Comparison of ENCODE assay signal across 8 cellular contexts in the genomic region with DNA sequence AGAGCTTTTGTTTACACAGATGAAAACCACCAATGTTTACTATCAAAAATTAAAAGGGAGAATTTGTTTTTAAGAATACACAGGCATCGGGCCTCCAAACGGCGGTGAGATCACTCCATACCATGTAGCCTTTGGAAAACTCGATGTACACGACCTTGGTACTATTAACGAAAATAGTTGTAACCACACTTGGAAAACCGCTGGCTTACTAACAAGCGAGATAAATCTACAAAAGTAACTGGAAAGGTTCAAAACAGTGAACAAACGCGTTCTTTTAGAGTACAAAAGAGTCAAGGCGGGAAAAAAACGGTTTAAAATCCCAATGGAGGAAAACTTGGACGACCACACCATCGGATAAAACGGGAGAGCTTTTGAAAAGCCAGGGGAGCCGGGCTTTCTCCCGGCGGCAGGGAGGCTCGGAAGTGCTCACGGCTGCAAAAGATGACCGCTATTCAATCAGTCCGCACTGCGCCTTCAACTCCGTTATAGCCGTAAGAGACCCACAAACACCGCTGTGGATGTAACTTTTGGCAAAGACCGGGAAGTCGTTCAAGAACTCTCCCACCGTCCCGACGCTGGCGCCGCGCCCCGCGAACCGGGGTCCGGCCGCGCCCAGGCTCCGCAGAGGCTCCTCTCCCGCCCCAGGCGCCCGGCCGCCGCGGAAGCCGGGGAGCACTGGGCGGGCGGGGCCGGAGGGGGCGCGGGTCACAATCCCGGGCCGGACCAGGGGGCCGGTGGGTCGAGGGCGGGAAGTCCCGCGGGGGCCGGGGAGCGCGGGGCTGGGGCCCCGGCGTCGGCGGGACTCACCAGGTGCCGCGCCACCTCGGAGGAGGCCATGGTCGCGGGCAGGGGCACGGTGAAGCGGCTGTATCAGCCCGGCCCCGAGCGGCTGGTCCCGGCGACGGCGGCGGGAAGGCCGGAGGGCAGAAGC. TPM values are rescaled to one million over a fixed set of nuclear protein-coding genes. Genes with fewer than 3 reads are reported as not detected.
DNase-seq lines count a peak whose midpoint lies in the region; ATAC-seq and TF ChIP-seq lines count a peak whose summit lies in the region.

No MANE protein-coding gene starts in this region.

- POLR2A ChIA-PET in activated CD8-positive, alpha-beta T cell treated with anti-CD3 and anti-CD28 coated beads, Interleukin-2, amount 10 ng/mL, durations not matched to agents 7 days and 5 days (lab: Charles Lee) = no interaction called here
- POLR2A ChIA-PET in OCI-LY7 (lab: Charles Lee) = interaction anchor here (0.6 to 0.7 kb wide), 2 partner anchors 10 to 123 kb away, joined by 3 read pairs; no protein-coding TSS in a partner anchor

- peaks cover 59% of the 10 kb centered on the region for H3K27me3 Mint-ChIP-seq in activated CD8-positive, alpha-beta T cell treated with anti-CD3 and anti-CD28 coated beads, Interleukin-2, amount 10 ng/mL, durations not matched to agents 7 days and 5 days (ENCODE audit: low read depth)
- H3K27me3 Mint-ChIP-seq in glutamatergic neuron (ENCODE audit: unreplicated experiment) = peaks cover 6% of the 10 kb centered on the region
- H3K27me3 Mint-ChIP-seq in neural progenitor cell (ENCODE audit: insufficient read depth, low read depth) = peaks cover 2% of the 10 kb centered on the region

- intact Hi-C loops in OCI-LY7 (cut with micrococcal nuclease; ENCODE audit: unreplicated experiment) = no loop called here

- no peak overlapping the region for H3K27ac Mint-ChIP-seq in activated CD8-positive, alpha-beta T cell treated with anti-CD3 and anti-CD28 coated beads, Interleukin-2, amount 10 ng/mL, durations not matched to agents 7 days and 5 days
- peak overlapping the region; percentile 90 for H3K27ac Mint-ChIP-seq in glutamatergic neuron (ENCODE audit: unreplicated experiment)
- H3K27ac Mint-ChIP-seq in neural progenitor cell = peak overlapping the region; percentile 99

- H3K27ac ChIP-seq in BLaER1 treated with 17β-estradiol and CSF1 and Interleukin-3, amounts not matched to agents 10 nM and 100 nM = peak overlapping the region in 6 of 11 experiments; percentile 24 to 79 (median 68); a peak in 12 of 22 replicates
- H3K27ac ChIP-seq in neural progenitor cell = peak overlapping the region; percentile 98
- H3K27ac ChIP-seq in OCI-LY7 (ENCODE audit: low read depth, low read length, poor library complexity, severe bottlenecking) = no peak overlapping the region

- H4K20me1 ChIP-seq in BLaER1 treated with 17β-estradiol and CSF1 and Interleukin-3, amounts not matched to agents 10 nM and 100 nM = peaks cover 0 to 26% (median 0%) of the 10 kb centered on the region in 11 experiments; a peak in 4 of 22 replicates
- H4K20me1 ChIP-seq in neural progenitor cell (ENCODE audit: low read depth) = peaks cover 48% of the 10 kb centered on the region
- H4K20me1 ChIP-seq in OCI-LY7 (ENCODE audit: insufficient read depth, low read length) = no peaks in the 10 kb centered on the region

- H3K9me3 ChIP-seq in BLaER1 treated with 17β-estradiol and CSF1 and Interleukin-3, amounts not matched to agents 10 nM and 100 nM (replicated peaks in 1 of 11) = peaks cover 24 to 33% (median 29%) of the 10 kb centered on the region in 11 experiments
- H3K9me3 ChIP-seq in neural progenitor cell (ENCODE audit: low read depth) = no peaks in the 10 kb centered on the region
- H3K9me3 ChIP-seq in OCI-LY7 (ENCODE audit: low read length) = no peaks in the 10 kb centered on the region

- H3K36me3 ChIP-seq in BLaER1 treated with 17β-estradiol and CSF1 and Interleukin-3, amounts not matched to agents 10 nM and 100 nM = no peaks in the 10 kb centered on the region
- no peaks in the 10 kb centered on the region for H3K36me3 ChIP-seq in neural progenitor cell
- no peaks in the 10 kb centered on the region for H3K36me3 ChIP-seq in OCI-LY7 (ENCODE audit: insufficient read depth, low read length)

- CTCF ChIA-PET in activated CD8-positive, alpha-beta T cell treated with anti-CD3 and anti-CD28 coated beads, Interleukin-2, amount 10 ng/mL, durations not matched to agents 7 days and 5 days (lab: Charles Lee) = interaction anchor here (1.6 kb wide), 1 partner anchor 67 kb away, joined by 6 read pairs; no protein-coding TSS in a partner anchor
- CTCF ChIA-PET in OCI-LY7 (lab: Charles Lee; ENCODE audit: unreplicated experiment) = no interaction called here

- H3F3A ChIP-seq in neural progenitor cell (ENCODE audit: low read depth) = peaks cover 23% of the 10 kb centered on the region

- H3K36me3 Mint-ChIP-seq in activated CD8-positive, alpha-beta T cell treated with anti-CD3 and anti-CD28 coated beads, Interleukin-2, amount 10 ng/mL, durations not matched to agents 7 days and 5 days (ENCODE audit: low read depth) = peaks cover 5% of the 10 kb centered on the region
- H3K36me3 Mint-ChIP-seq in glutamatergic neuron (ENCODE audit: unreplicated experiment) (no peaks in the 10 kb centered on the region), neural progenitor cell (peaks cover 14% of the 10 kb centered on the region)

- DNase-seq in activated CD8-positive, alpha-beta T cell treated with anti-CD3 and anti-CD28 coated beads, Interleukin-2, amount 10 ng/mL, durations not matched to agents 7 days and 5 days = no peak
- DNase-seq in glutamatergic neuron (no peak), neural progenitor cell (ENCODE audit: low spot score) (peak; percentile 78), NCI-H2196 (lab: John Stamatoyannopoulos, UW; ENCODE audit: unreplicated experiment) (no peak), OCI-LY7 (ENCODE audit: low spot score) (no peak)

- peaks cover 30 to 57% (median 50%) of the 10 kb centered on the region in 11 experiments for H3K27me3 ChIP-seq in BLaER1 treated with 17β-estradiol and CSF1 and Interleukin-3, amounts not matched to agents 10 nM and 100 nM
- peaks cover 31% of the 10 kb centered on the region for H3K27me3 ChIP-seq in neural progenitor cell

- H3K79me2 ChIP-seq in neural progenitor cell (ENCODE audit: low read depth) = peaks cover 59% of the 10 kb centered on the region
- H3K79me2 ChIP-seq in OCI-LY7 (ENCODE audit: insufficient read depth, low read depth, low read length) = no peaks in the 10 kb centered on the region

- ATAC-seq in GM19043 (IDR thresholded peaks at IDR 0.05; ENCODE audit: low read depth, unreplicated experiment) (peak; percentile 15), HG03520 (IDR thresholded peaks at IDR 0.05; ENCODE audit: unreplicated experiment) (peak; percentile 24)
- ATAC-seq in activated CD8-positive, alpha-beta T cell treated with anti-CD3 and anti-CD28 coated beads, Interleukin-2, amount 10 ng/mL, durations not matched to agents 7 days and 5 days = no peak

- H3K9ac ChIP-seq in BLaER1 treated with 17β-estradiol and CSF1 and Interleukin-3, amounts not matched to agents 10 nM and 100 nM = peak overlapping the region; percentile 42 to 85 (median 72); a peak in 17 of 22 replicates
- peak overlapping the region; percentile 76 for H3K9ac ChIP-seq in neural progenitor cell

- peak overlapping the region; percentile 59 to 71 (median 63) for H3K4me3 ChIP-seq in BLaER1 treated with 17β-estradiol and CSF1 and Interleukin-3, amounts not matched to agents 10 nM and 100 nM
- H3K4me3 ChIP-seq in neural progenitor cell = peak overlapping the region; percentile 98
- H3K4me3 ChIP-seq in OCI-LY7 (ENCODE audit: low read depth, low read length, poor library complexity, severe bottlenecking) = no peak overlapping the region

- H3K9me2 ChIP-seq in OCI-LY7 (ENCODE audit: insufficient read depth, low read length) = no peaks in the 10 kb centered on the region

- peaks cover 0 to 15% (median 7%) of the 10 kb centered on the region in 10 experiments; a peak in 8 of 20 replicates for H3K4me1 ChIP-seq in BLaER1 treated with 17β-estradiol and CSF1 and Interleukin-3, amounts not matched to agents 10 nM and 100 nM
- peaks cover 26% of the 10 kb centered on the region for H3K4me1 ChIP-seq in neural progenitor cell
- no peaks in the 10 kb centered on the region for H3K4me1 ChIP-seq in OCI-LY7 (ENCODE audit: insufficient read depth, low read length, poor library complexity, severe bottlenecking)

- peaks cover 9% of the 10 kb centered on the region for H3K4me1 Mint-ChIP-seq in activated CD8-positive, alpha-beta T cell treated with anti-CD3 and anti-CD28 coated beads, Interleukin-2, amount 10 ng/mL, durations not matched to agents 7 days and 5 days (ENCODE audit: low read depth)
- H3K4me1 Mint-ChIP-seq in glutamatergic neuron (ENCODE audit: low read depth, unreplicated experiment) = peaks cover 28% of the 10 kb centered on the region
- H3K4me1 Mint-ChIP-seq in neural progenitor cell = peaks cover 54% of the 10 kb centered on the region

- peak overlapping the region; percentile 66 to 81 (median 70); a peak in 21 of 22 replicates for H3K4me2 ChIP-seq in BLaER1 treated with 17β-estradiol and CSF1 and Interleukin-3, amounts not matched to agents 10 nM and 100 nM
- H3K4me2 ChIP-seq in neural progenitor cell (peak overlapping the region; percentile 84), OCI-LY7 (ENCODE audit: low read length) (no peak overlapping the region)

- H2AFZ ChIP-seq in neural progenitor cell (replicated peaks) (peak overlapping the region; percentile 0), OCI-LY7 (ENCODE audit: low read length) (no peak overlapping the region)

- no peak for TF ChIP-seq CTCF in glutamatergic neuron (IDR thresholded peaks at IDR 0.05; ENCODE audit: partially characterized antibody, unreplicated experiment)
- TF ChIP-seq CTCF in neural progenitor cell (IDR thresholded peaks at IDR 0.05) = no peak
- TF ChIP-seq CTCF in OCI-LY7 (conservative IDR thresholded peaks at IDR 0.05; ENCODE audit: low read length) = no peak

- H3K4me3 Mint-ChIP-seq in activated CD8-positive, alpha-beta T cell treated with anti-CD3 and anti-CD28 coated beads, Interleukin-2, amount 10 ng/mL, durations not matched to agents 7 days and 5 days = peak overlapping the region; percentile 47
- H3K4me3 Mint-ChIP-seq in glutamatergic neuron (ENCODE audit: unreplicated experiment) = peak overlapping the region; percentile 100
- peak overlapping the region; percentile 98 for H3K4me3 Mint-ChIP-seq in neural progenitor cell

- no TSS peak for BruUV-seq in OCI-LY7 (replicated peaks; lab: Mats Ljungman, UMichigan)

- no peaks in the 10 kb centered on the region for H3K9me3 Mint-ChIP-seq in activated CD8-positive, alpha-beta T cell treated with anti-CD3 and anti-CD28 coated beads, Interleukin-2, amount 10 ng/mL, durations not matched to agents 7 days and 5 days (ENCODE audit: insufficient read depth)
- H3K9me3 Mint-ChIP-seq in glutamatergic neuron (ENCODE audit: unreplicated experiment) (peaks cover 8% of the 10 kb centered on the region), neural progenitor cell (no peaks in the 10 kb centered on the region)

RNA-seq across cellular contexts. Expression of gene SEPTIN10, which starts 0.5 kb away (rescaled TPM):
- under 1 TPM in 1 of 2 experiments, not detected in 1; 0.50 TPM for total RNA-seq in activated CD8-positive, alpha-beta T cell treated with anti-CD3 and anti-CD28 coated beads, Interleukin-2, amount 10 ng/mL, durations not matched to agents 7 days and 5 days
- total RNA-seq in glutamatergic neuron (ENCODE audit: unreplicated experiment) (75.2 TPM), neural progenitor cell (ENCODE audit: low replicate concordance) (96.9 and 160 TPM in 2 replicates), OCI-LY7 (2022) (not detected in 2 replicates)
- not detected in 2 replicates for total RNA-seq in OCI-LY7 (2014; rRNA removed; shearing (Covaris generic))

RNA-seq across cellular contexts. Expression of gene SOWAHC, which starts 0.9 kb away (rescaled TPM):
- not detected for total RNA-seq in activated CD8-positive, alpha-beta T cell treated with anti-CD3 and anti-CD28 coated beads, Interleukin-2, amount 10 ng/mL, durations not matched to agents 7 days and 5 days
- total RNA-seq in glutamatergic neuron (ENCODE audit: unreplicated experiment) = 12.9 TPM
- 5.7 and 7.2 TPM in 2 replicates for total RNA-seq in neural progenitor cell (ENCODE audit: low replicate concordance)
- not detected in 2 replicates for total RNA-seq in OCI-LY7 (2014; rRNA removed; shearing (Covaris generic))
- not detected in 2 replicates for total RNA-seq in OCI-LY7 (2022)

Comparison
In these comparisons a context has a peak if more than half of its experiments do, and no peak if none do; other contexts are left out.
1. H3K4me3 Mint-ChIP-seq: peak in every context shown above with its lines; median percentile 100 in glutamatergic neuron; 98 in neural progenitor cell; 47 in activated CD8-positive, alpha-beta T cell treated with anti-CD3 and anti-CD28 coated beads, Interleukin-2, amount 10 ng/mL, durations not matched to agents 7 days and 5 days.
2. RNA of gene SEPTIN10, which starts 0.5 kb away (total RNA-seq): 96.9 to 160 TPM in neural progenitor cell and 75.2 TPM in glutamatergic neuron (single experiment); 0.50 TPM in activated CD8-positive, alpha-beta T cell treated with anti-CD3 and anti-CD28 coated beads, Interleukin-2, amount 10 ng/mL, durations not matched to agents 7 days and 5 days and not detected in OCI-LY7; every median in the first group is over 10 times any median in the second.